ENCODE assay signal across 9 cellular contexts in genomic region chr5:66829826-66830225, GRCh38.
DNase-seq lines count a peak whose midpoint lies in the region; ATAC-seq and TF ChIP-seq lines count a peak whose summit lies in the region.
"Had no signal": no experiment of that assay in that cellular context is flagged by ENCODE, and none has a peak within 500 bp of the region (broad histone marks: within the 10 kb centered on the region; RNA-seq: fewer than 3 reads in every experiment).

No MANE protein-coding gene starts in this region.

- no peak overlapping the region for H3K23ac ChIP-seq in H9 (ENCODE audit: insufficient read length, low read depth, low read length)

- H3K27me3 ChIP-seq in H9 (ENCODE audit: insufficient read depth, low read length), result no peaks in the 10 kb centered on the region

- in situ Hi-C loops in G401 (cut with HindIII; ENCODE audit: low sequenced_read_pairs), result no loop called here

- H2AK5ac ChIP-seq in H9 (ENCODE audit: insufficient read length, low read length), result no peak overlapping the region

- H3K23me2 ChIP-seq in H9 (ENCODE audit: insufficient read length, low read depth, low read length, poor library complexity, severe bottlenecking), result peaks cover 12% of the 10 kb centered on the region

- no peaks in the 10 kb centered on the region for H3K79me2 ChIP-seq in H9 (ENCODE audit: insufficient read depth, low read length)

- no peak overlapping the region for H4K91ac ChIP-seq in H9 (ENCODE audit: insufficient read length, low read depth, low read length)

- TF ChIP-seq CTCF in H9 (conservative IDR thresholded peaks at IDR 0.05), result no peak
- TF ChIP-seq CTCF in chondrocyte (IDR thresholded peaks at IDR 0.05), result no peak
- no peak for TF ChIP-seq CTCF in nephron (IDR thresholded peaks at IDR 0.05; ENCODE audit: unreplicated experiment in 3 of 3)

- H2BK5ac ChIP-seq in H9 (ENCODE audit: insufficient read length, low read length), result no peak overlapping the region

- no peak overlapping the region for H4K5ac ChIP-seq in H9 (ENCODE audit: insufficient read length, low read depth, low read length)

- no peak overlapping the region for H2BK120ac ChIP-seq in H9 (ENCODE audit: low read depth, low read length, poor library complexity, severe bottlenecking)

- no peak overlapping the region for H3T11ph ChIP-seq in H9 (ENCODE audit: low read length)

- H3K4me1 Mint-ChIP-seq in H9 (peaks cover 45 to 51% of the 10 kb centered on the region in 2 experiments), chondrocyte (ENCODE audit: low read depth) (peaks cover 26% of the 10 kb centered on the region), nephron (peaks cover 23% of the 10 kb centered on the region)

- H3K4me1 ChIP-seq in H9 (ENCODE audit: insufficient read depth, low read length), result no peaks in the 10 kb centered on the region; the same call in 1 of the 2 replicates

- H4K20me1 ChIP-seq in H9 (ENCODE audit: control insufficient read depth, insufficient read depth, insufficient read length), result no peaks in the 10 kb centered on the region

- H3K9me3 Mint-ChIP-seq in H9 (no peaks in the 10 kb centered on the region), chondrocyte (ENCODE audit: low read depth) (no peaks in the 10 kb centered on the region), nephron (no peaks in the 10 kb centered on the region)

- WGBS in H9 (ENCODE audit: extremely low coverage, insufficient read length, low lambda C conversion rate), result no CpG with 5 or more reads among the region's 2 CpGs

- no peaks in the 10 kb centered on the region for H3K9me3 ChIP-seq in H9 (ENCODE audit: control insufficient read depth, low read depth, low read length)
- H3K9me3 ChIP-seq: spleen had no signal

- no peak overlapping the region for H3K4me2 ChIP-seq in H9 (ENCODE audit: insufficient read depth, insufficient read length, low read length)

- H3K4ac ChIP-seq in H9 (ENCODE audit: low read depth, low read length), result no peak overlapping the region

- H3K18ac ChIP-seq in H9 (ENCODE audit: insufficient read length, low read depth, low read length), result no peak overlapping the region

- no peak overlapping the region for H2BK15ac ChIP-seq in H9 (ENCODE audit: low read depth, low read length)

- no peak overlapping the region for H2AFZ ChIP-seq in H9 (ENCODE audit: low read length)

- H3K14ac ChIP-seq in H9 (ENCODE audit: insufficient read depth, low read length), result no peak overlapping the region

- H3K27ac ChIP-seq in H9 (ENCODE audit: insufficient read length, low read depth, low read length), result no peak overlapping the region

- no peak overlapping the region for H3K9ac ChIP-seq in H9 (ENCODE audit: extremely low read depth, insufficient read length, low read length)

- H3K56ac ChIP-seq in H9 (ENCODE audit: insufficient read length, low read depth, low read length), result no peak overlapping the region

- H4K8ac ChIP-seq in H9 (replicated peaks; ENCODE audit: insufficient read length, low read depth, low read length), result no peak overlapping the region

- H3K27me3 Mint-ChIP-seq in H9 (ENCODE audit: low read depth), result peaks cover 9% of the 10 kb centered on the region
- H3K27me3 Mint-ChIP-seq in chondrocyte (ENCODE audit: low read depth), result peaks cover 14% of the 10 kb centered on the region
- H3K27me3 Mint-ChIP-seq in nephron (ENCODE audit: low read depth), result no peaks in the 10 kb centered on the region

- H2BK12ac ChIP-seq in H9 (ENCODE audit: insufficient read length, low read depth, low read length), result no peak overlapping the region

- no peaks in the 10 kb centered on the region for H3K79me1 ChIP-seq in H9 (ENCODE audit: insufficient read depth, low read depth, low read length, poor library complexity, severe bottlenecking)

- H3K4me3 Mint-ChIP-seq in H9 (peak overlapping the region; percentile 2 to 29; a peak in 2 of 5 replicates), chondrocyte (ENCODE audit: unreplicated experiment) (no peak overlapping the region), nephron (peak overlapping the region; percentile 47 to 78 (median 64))

- H3K36me3 Mint-ChIP-seq in H9 (ENCODE audit: insufficient read depth in 1 of 3, low read depth in 3 of 3) (no peaks in the 10 kb centered on the region), chondrocyte (ENCODE audit: low read depth) (no peaks in the 10 kb centered on the region), nephron (ENCODE audit: low read depth) (no peaks in the 10 kb centered on the region)

- DNase-seq in H9, result no peak
- DNase-seq in NCI-H146 treated with DMSO at 0.1 percent for 48 hours (lab: John Stamatoyannopoulos, UW; ENCODE audit: unreplicated experiment), result peak; percentile 42
- no peak for DNase-seq in chondrocyte (ENCODE audit: low spot score)
- no peak for DNase-seq in G401 (ENCODE audit: low spot score)
- DNase-seq: GF-D8, spleen had no signal

- no peak overlapping the region for H2BK20ac ChIP-seq in H9 (ENCODE audit: low read depth, low read length, poor library complexity, severe bottlenecking)

- H3K27ac Mint-ChIP-seq in H9, result peak overlapping the region in 1 of 3 experiments; percentile 63; a peak in 2 of 7 replicates
- H3K27ac Mint-ChIP-seq in chondrocyte (ENCODE audit: unreplicated experiment), result peak overlapping the region; percentile 1
- H3K27ac Mint-ChIP-seq in nephron, result peak overlapping the region; percentile 70 to 79 (median 79)

- ATAC-seq in GM18517 (IDR thresholded peaks at IDR 0.05; ENCODE audit: unreplicated experiment) (no peak), HG02623 (IDR thresholded peaks at IDR 0.05; ENCODE audit: unreplicated experiment) (no peak)
